28 cellular contexts compared by ENCODE assay signal in the genomic region with DNA sequence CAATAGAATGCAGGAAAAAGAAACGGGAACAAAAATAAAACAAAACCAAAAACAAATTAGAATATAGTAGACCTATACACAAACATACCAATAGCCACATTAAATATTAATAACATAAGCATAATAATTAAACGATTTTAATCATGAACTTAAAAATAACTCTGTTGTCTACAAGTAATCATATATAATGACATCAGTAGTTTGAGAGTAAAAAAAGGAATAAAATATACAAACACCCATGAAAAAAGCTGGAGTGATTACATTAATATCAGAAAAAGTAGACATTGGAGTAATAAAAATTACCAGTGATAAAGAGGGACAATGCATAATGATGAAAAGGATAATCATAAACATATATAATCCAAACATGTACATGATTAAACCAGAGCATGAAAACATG.
"Had no signal": no experiment of that assay in that cellular context is flagged by ENCODE, and none has a peak within 500 bp of the region (broad histone marks: within the 10 kb centered on the region; RNA-seq: fewer than 3 reads in every experiment).

No MANE protein-coding gene starts in this region.

- H3K4me1 ChIP-seq: colonic mucosa, esophagus muscularis mucosa, esophagus squamous epithelium, foreskin keratinocyte, gastrocnemius medialis, gastroesophageal sphincter, heart left ventricle, heart right ventricle had no signal

- H3K27me3 ChIP-seq: colonic mucosa, dorsolateral prefrontal cortex, esophagus muscularis mucosa, esophagus squamous epithelium, foreskin keratinocyte, gastrocnemius medialis, gastroesophageal sphincter, heart left ventricle, heart right ventricle had no signal

- H3K36me3 ChIP-seq: colonic mucosa, esophagus muscularis mucosa, esophagus squamous epithelium, gastrocnemius medialis, gastroesophageal sphincter, heart left ventricle, heart right ventricle had no signal

- FAIRE-seq: colon, endometrium, endothelial cell of umbilical vein, frontal cortex had no signal

- H3K9me3 ChIP-seq: colonic mucosa, esophagus muscularis mucosa, esophagus squamous epithelium, gastrocnemius medialis, gastroesophageal sphincter, heart left ventricle, heart right ventricle had no signal

- ATAC-seq: effector memory CD8-positive, alpha-beta T cell; esophagus mucosa; foreskin keratinocyte; gastrocnemius medialis; gastroesophageal sphincter; heart left ventricle; heart right ventricle had no signal

- H3K27ac ChIP-seq: colonic mucosa, coronary artery, dorsolateral prefrontal cortex, epithelial cell of prostate, esophagus muscularis mucosa, esophagus squamous epithelium, foreskin keratinocyte, gastrocnemius medialis, gastroesophageal sphincter, heart left ventricle, heart right ventricle had no signal

- DNase-seq: colonic mucosa; cortex of kidney; dermis blood vessel endothelial cell; dorsolateral prefrontal cortex; effector CD4-positive, alpha-beta T cell; effector CD8-positive, alpha-beta T cell; effector memory CD4-positive, alpha-beta T cell; effector memory CD8-positive, alpha-beta T cell; endodermal cell; erythroblast; esophagus squamous epithelium; foreskin fibroblast; foreskin keratinocyte; foreskin melanocyte; gastrocnemius medialis; glutamatergic neuron; head of caudate nucleus; heart left ventricle; heart right ventricle had no signal

- H3K4me3 ChIP-seq: colonic mucosa, coronary artery, dorsolateral prefrontal cortex, esophagus muscularis mucosa, esophagus squamous epithelium, gastrocnemius medialis, gastroesophageal sphincter, heart left ventricle, heart right ventricle had no signal
